21 cellular contexts compared by ENCODE assay signal in the genomic region with DNA sequence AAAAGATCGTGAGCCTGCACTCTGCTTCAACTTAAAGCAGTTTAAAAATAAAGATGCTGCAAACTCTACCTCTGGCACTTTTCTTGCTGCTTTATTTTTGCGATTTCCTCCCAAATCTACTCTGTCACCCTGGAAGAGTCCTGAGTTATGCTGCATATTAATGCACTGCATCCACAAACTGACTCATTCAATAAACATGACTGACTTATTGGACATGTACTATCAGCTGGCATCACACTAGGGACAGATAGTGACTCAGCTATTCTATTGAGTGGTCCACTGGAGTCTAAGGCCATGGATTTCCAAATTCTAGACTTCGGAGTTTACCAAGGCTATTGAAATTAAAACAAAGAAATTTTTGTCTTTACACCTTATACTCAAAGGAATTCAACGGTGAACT.
A peak's percentile ranks its signal among the peaks of the same experiment; 100 is the strongest.
DNase-seq lines count a peak whose midpoint lies in the region; ATAC-seq and TF ChIP-seq lines count a peak whose summit lies in the region.
"Had no signal": no experiment of that assay in that cellular context is flagged by ENCODE, and none has a peak within 500 bp of the region (broad histone marks: within the 10 kb centered on the region; RNA-seq: fewer than 3 reads in every experiment).

No MANE protein-coding gene starts in this region.

- H3K4me3 ChIP-seq in cardiac fibroblast (replicated peaks in 1 of 2; ENCODE audit: low read depth in 2 of 2, low read length in 2 of 2) (no peak overlapping the region), mesendoderm (ENCODE audit: low read length) (no peak overlapping the region), mucosa of descending colon (no peak overlapping the region)
- H3K4me3 ChIP-seq: hepatocyte had no signal

- no peak overlapping the region for H3K56ac ChIP-seq in mesendoderm (ENCODE audit: low read length)

- no peak overlapping the region for H2BK15ac ChIP-seq in mesendoderm (replicated peaks; ENCODE audit: low read depth)

- no peak overlapping the region for H3K18ac ChIP-seq in mesendoderm (ENCODE audit: low read length)

- H3K4me1 ChIP-seq in mesendoderm (ENCODE audit: control insufficient read depth, low read depth, low read length) = peaks cover 2% of the 10 kb centered on the region
- no peaks in the 10 kb centered on the region for H3K4me1 ChIP-seq in mucosa of descending colon (ENCODE audit: low read depth)

- H3K79me2 ChIP-seq in mesendoderm (ENCODE audit: control insufficient read depth, insufficient read depth, low read length) = no peaks in the 10 kb centered on the region
- H3K79me2 ChIP-seq: hepatocyte had no signal

- no peak overlapping the region for H3K4ac ChIP-seq in mesendoderm (ENCODE audit: low read depth, low read length)

- H3K27ac ChIP-seq in mesendoderm (ENCODE audit: low read depth, low read length) = no peak overlapping the region
- H3K27ac ChIP-seq: epithelial cell of prostate, hepatocyte had no signal

- H3K9ac ChIP-seq in mesendoderm (ENCODE audit: low read length) = no peak overlapping the region

- H3K4me2 ChIP-seq in mesendoderm (ENCODE audit: low read length) = no peak overlapping the region
- H3K4me2 ChIP-seq: hepatocyte had no signal

- no peak overlapping the region for H3K23ac ChIP-seq in mesendoderm (ENCODE audit: low read length)

- peak overlapping the region; percentile 12 for H2BK5ac ChIP-seq in mesendoderm (ENCODE audit: low read length)

- no peaks in the 10 kb centered on the region for H3K9me3 Mint-ChIP-seq in activated T-cell treated with anti-CD3 and anti-CD28 coated beads, Interleukin-2, amount 50 U/mL, for 72 hours

- intact Hi-C loops in mucosa of descending colon (cut with DNase I, micrococcal nuclease) = loop anchor here in 1 of 2 donors (5.0 kb wide), 1 partner anchor 279 kb away; no protein-coding TSS in a partner anchor

- DNase-seq in DMS53 (lab: John Stamatoyannopoulos, UW) (peak; percentile 66), HT1080 (ENCODE audit: low read depth) (peak; percentile 48), cardiac fibroblast (ENCODE audit: low read depth in 2 of 2) (peak; percentile 62 to 84), mesendoderm (no peak), NCI-H1930 (lab: John Stamatoyannopoulos, UW) (no peak), mucosa of descending colon (no peak)
- no peak for DNase-seq in activated T-cell treated with anti-CD3 and anti-CD28 coated beads, Interleukin-2, amount 50 U/mL, for 72 hours
- DNase-seq: activated CD4-positive, alpha-beta T cell treated with anti-CD3 and anti-CD28 coated beads for 48 hours; activated CD8-positive, alpha-beta memory T cell treated with anti-CD3 and anti-CD28 coated beads, Interleukin-2, amount 50 U/mL, for 4 hours; anterior cingulate cortex; Calu3; cortex of kidney; GF-D8; midbrain; MV-4-11; NCI-H2081 treated with DMSO at 0.1 percent for 48 hours; NCI-H748 treated with DMSO at 0.1 percent for 48 hours; stimulated activated CD4-positive, alpha-beta T cell treated with anti-CD3 and anti-CD28 coated beads, Interleukin-1b, Interleukin-23, amount 100 ng/mL, for 48 hours had no signal

- no peaks in the 10 kb centered on the region for H3K27me3 Mint-ChIP-seq in activated T-cell treated with anti-CD3 and anti-CD28 coated beads, Interleukin-2, amount 50 U/mL, for 72 hours (ENCODE audit: low read depth)
- H3K27me3 Mint-ChIP-seq: B cell had no signal

- H3K4me3 Mint-ChIP-seq in activated T-cell treated with anti-CD3 and anti-CD28 coated beads, Interleukin-2, amount 50 U/mL, for 72 hours = no peak overlapping the region
- H3K4me3 Mint-ChIP-seq: B cell had no signal

- no peak overlapping the region for H2AK5ac ChIP-seq in mesendoderm (ENCODE audit: low read length)

- no peak overlapping the region for H3K27ac Mint-ChIP-seq in activated T-cell treated with anti-CD3 and anti-CD28 coated beads, Interleukin-2, amount 50 U/mL, for 72 hours
- H3K27ac Mint-ChIP-seq: B cell had no signal

- H2BK120ac ChIP-seq in mesendoderm (ENCODE audit: low read depth, low read length) = no peak overlapping the region

- no peak overlapping the region for H4K8ac ChIP-seq in mesendoderm (ENCODE audit: low read depth, low read length)

- no peak for ATAC-seq in activated T-cell treated with anti-CD3 and anti-CD28 coated beads, Interleukin-2, amount 50 U/mL, for 72 hours (replicated peaks in 1 of 2)
- no peak for ATAC-seq in mucosa of descending colon

- H3K79me1 ChIP-seq in mesendoderm (ENCODE audit: low read length) = no peaks in the 10 kb centered on the region

- H3K9me3 ChIP-seq in mucosa of descending colon = no peaks in the 10 kb centered on the region

- WGBS in mesendoderm (ENCODE audit: extremely low coverage, insufficient coverage, low lambda C conversion rate) = no CpG with 5 or more reads among the region's 4 CpGs

- H3K36me3 ChIP-seq in mesendoderm (ENCODE audit: control insufficient read depth, insufficient read depth, low read length) (no peaks in the 10 kb centered on the region), mucosa of descending colon (ENCODE audit: low read depth) (no peaks in the 10 kb centered on the region)

- no peaks in the 10 kb centered on the region for H3K27me3 ChIP-seq in mesendoderm (ENCODE audit: insufficient read depth, low read length, poor library complexity)
- H3K27me3 ChIP-seq: hepatocyte had no signal

- no peaks in the 10 kb centered on the region for H3K4me1 Mint-ChIP-seq in activated T-cell treated with anti-CD3 and anti-CD28 coated beads, Interleukin-2, amount 50 U/mL, for 72 hours (ENCODE audit: low read depth)
- H3K4me1 Mint-ChIP-seq: B cell had no signal

- no peak overlapping the region for H4K5ac ChIP-seq in mesendoderm (ENCODE audit: low read length)

- TF ChIP-seq CTCF in cardiac fibroblast (IDR thresholded peaks at IDR 0.05; ENCODE audit: low read depth, low read length) = no peak
- TF ChIP-seq CTCF in mucosa of descending colon (IDR thresholded peaks at IDR 0.05) = no peak

- no peaks in the 10 kb centered on the region for H3K36me3 Mint-ChIP-seq in activated T-cell treated with anti-CD3 and anti-CD28 coated beads, Interleukin-2, amount 50 U/mL, for 72 hours (ENCODE audit: insufficient read depth in 2 of 2)

Comparison
In these comparisons a context has a peak if more than half of its experiments do, and no peak if none do; other contexts are left out.
1. DNase-seq: peak in DMS53 (single experiment), HT1080 (single experiment) and cardiac fibroblast (2 of 2); none in mesendoderm (single experiment), activated T-cell treated with anti-CD3 and anti-CD28 coated beads, Interleukin-2, amount 50 U/mL, for 72 hours (0 of 2), NCI-H1930 (0 of 2) and mucosa of descending colon (0 of 3).